8 cellular contexts compared by ENCODE assay signal in genomic region chr6:139539852-139540251, GRCh38.
DNase-seq lines count a peak whose midpoint lies in the region; ATAC-seq and TF ChIP-seq lines count a peak whose summit lies in the region.

No MANE protein-coding gene starts in this region.

- ATAC-seq in GM18498 (IDR thresholded peaks at IDR 0.05; ENCODE audit: unreplicated experiment), result peak; percentile 11
- ATAC-seq in IMR-90 (ENCODE audit: low read depth), result peak; percentile 97
- no peak for ATAC-seq in GM19467 (IDR thresholded peaks at IDR 0.05; ENCODE audit: unreplicated experiment)

- H3K9me1 ChIP-seq in IMR-90 (ENCODE audit: insufficient read depth, low read length), result peaks cover 21% of the 10 kb centered on the region

- H3K79me1 ChIP-seq in IMR-90 (ENCODE audit: low read depth in 1 of 2, low read length in 2 of 2) (peaks cover 0 to 3% of the 10 kb centered on the region in 2 experiments; a peak in 1 of 4 replicates), neuronal stem cell (ENCODE audit: low read depth, low read length) (no peaks in the 10 kb centered on the region)

- peak overlapping the region; percentile 64 for H3K56ac ChIP-seq in IMR-90 (ENCODE audit: extremely low read depth, insufficient read depth, low read length)

- H3K36me3 ChIP-seq in IMR-90 (ENCODE audit: control insufficient read depth, insufficient read depth, low read length) (no peaks in the 10 kb centered on the region), ectodermal cell (ENCODE audit: control insufficient read depth, insufficient read depth, low read length) (no peaks in the 10 kb centered on the region), neuronal stem cell (replicated peaks in 1 of 2; ENCODE audit: control insufficient read depth in 2 of 2, insufficient read depth in 2 of 2, low read length in 2 of 2) (no peaks in the 10 kb centered on the region)

- H3K4me1 ChIP-seq in IMR-90 (ENCODE audit: control insufficient read depth, insufficient read depth, low read length), result peaks cover 8% of the 10 kb centered on the region
- H3K4me1 ChIP-seq in ectodermal cell (ENCODE audit: control insufficient read depth, insufficient read depth, low read length), result no peaks in the 10 kb centered on the region
- peaks cover 0 to 3% of the 10 kb centered on the region in 2 donors for H3K4me1 ChIP-seq in neuronal stem cell (ENCODE audit: control insufficient read depth in 2 of 2, insufficient read depth in 1 of 2, low read depth in 1 of 2, low read length in 2 of 2)

- H4K8ac ChIP-seq in IMR-90 (ENCODE audit: low read depth in 2 of 2, low read length in 2 of 2), result peak overlapping the region; percentile 19 to 84; a peak in 3 of 4 replicates
- H4K8ac ChIP-seq in neuronal stem cell (ENCODE audit: low read depth, low read length), result no peak overlapping the region

- CTCF ChIA-PET in IMR-90 (lab: Yijun Ruan, JAX), result interaction anchor here (0.5 to 1.1 kb wide), 3 partner anchors 14 to 52 kb away, joined by 3 read pairs; no protein-coding TSS in a partner anchor

- H3K9ac ChIP-seq in IMR-90 (ENCODE audit: low read depth, low read length), result no peak overlapping the region
- H3K9ac ChIP-seq in neuronal stem cell (ENCODE audit: low read depth, low read length, poor library complexity), result no peak overlapping the region

- peak; percentile 7; the same call in 1 of the 2 replicates for TF ChIP-seq RAD21 in IMR-90 (IDR thresholded peaks at IDR 0.05; ENCODE audit: low read length)

- H4K5ac ChIP-seq in IMR-90 (ENCODE audit: low read depth, low read length), result peak overlapping the region; percentile 61; the same call in 1 of the 2 replicates

- H3K18ac ChIP-seq in IMR-90 (ENCODE audit: low read depth, low read length) (peak overlapping the region; percentile 66; the same call in 1 of the 2 replicates), neuronal stem cell (ENCODE audit: low read length) (no peak overlapping the region)

- peak overlapping the region; percentile 80 for H2BK20ac ChIP-seq in IMR-90 (ENCODE audit: low read depth, low read length)

- H2BK12ac ChIP-seq in neuronal stem cell (ENCODE audit: low read length), result no peak overlapping the region

- H2AFZ ChIP-seq in IMR-90 (replicated peaks; ENCODE audit: low read length, poor library complexity) (peak overlapping the region; percentile 84), neuronal stem cell (ENCODE audit: low read length) (peak overlapping the region; percentile 13)

- H3K27me3 ChIP-seq in IMR-90 (ENCODE audit: control insufficient read depth, insufficient read depth, low read length) (no peaks in the 10 kb centered on the region), ectodermal cell (ENCODE audit: control insufficient read depth, insufficient read depth, low read length, poor library complexity, severe bottlenecking) (no peaks in the 10 kb centered on the region), neuronal stem cell (ENCODE audit: control insufficient read depth in 3 of 3, insufficient read depth in 3 of 3, low read depth in 1 of 3, low read length in 3 of 3) (no peaks in the 10 kb centered on the region)

- peak overlapping the region; percentile 83; the same call in 1 of the 2 replicates for H3K4ac ChIP-seq in IMR-90 (ENCODE audit: low read depth, low read length)
- no peak overlapping the region for H3K4ac ChIP-seq in neuronal stem cell (ENCODE audit: low read length)

- H3K4me3 ChIP-seq in IMR-90 (ENCODE audit: insufficient read depth, low read depth, low read length) (no peak overlapping the region), ectodermal cell (ENCODE audit: insufficient read depth, low read depth, low read length) (no peak overlapping the region), neuronal stem cell (ENCODE audit: low read length in 2 of 2) (no peak overlapping the region)

- H2AK9ac ChIP-seq in IMR-90 (replicated peaks; ENCODE audit: low read depth, low read length, poor library complexity), result no peak overlapping the region

- 0 out of 2 replicates have a peak overlapping the region, but pooled peaks have one; percentile 86 for H2AK5ac ChIP-seq in IMR-90 (ENCODE audit: low read depth, low read length)
- no peak overlapping the region for H2AK5ac ChIP-seq in neuronal stem cell (ENCODE audit: low read depth, low read length)

- no peaks in the 10 kb centered on the region for H4K20me1 ChIP-seq in IMR-90 (ENCODE audit: insufficient read depth, low read length)

- peak overlapping the region; percentile 83 for H4K91ac ChIP-seq in IMR-90 (ENCODE audit: insufficient read depth, low read depth, low read length)
- no peak overlapping the region for H4K91ac ChIP-seq in neuronal stem cell (ENCODE audit: low read depth, low read length, poor library complexity)

- 7% methylated on average over 7 of the region's 12 CpGs; no CpG with 5 or more reads in 1 of the 2 experiments for WGBS in IMR-90 (ENCODE audit: extremely low coverage in 2 of 2, insufficient read length in 1 of 2), 2 experiments
- 87 to 89% methylated on average over 12 of the region's 12 CpGs for WGBS in ectodermal cell, 2 experiments
- no CpG with 5 or more reads among the region's 12 CpGs for whole genome bisulfite sequencing in neuronal stem cell (ENCODE audit: extremely low coverage in 2 of 2, insufficient read length in 2 of 2, insufficient replicate concordance in 1 of 2), 2 donors

- peak overlapping the region; percentile 76 for H3K23ac ChIP-seq in IMR-90 (ENCODE audit: low read depth, low read length)
- H3K23ac ChIP-seq in neuronal stem cell (ENCODE audit: low read depth, low read length, poor library complexity), result no peak overlapping the region

- TF ChIP-seq POLR2A in IMR-90 (IDR thresholded peaks at IDR 0.05; ENCODE audit: low read depth, low read length), result no peak

- peak overlapping the region; percentile 68; the same call in 1 of the 2 replicates for H3K4me2 ChIP-seq in IMR-90 (ENCODE audit: low read depth, low read length)
- no peak overlapping the region for H3K4me2 ChIP-seq in neuronal stem cell (ENCODE audit: insufficient read depth, low read length, poor library complexity, severe bottlenecking)

- H2BK15ac ChIP-seq in IMR-90 (ENCODE audit: low read depth, low read length), result peak overlapping the region; percentile 84; the same call in 2 of the 3 replicates
- H2BK15ac ChIP-seq in neuronal stem cell (ENCODE audit: low read length), result no peak overlapping the region

- peak overlapping the region; percentile 86 for H3K27ac ChIP-seq in IMR-90 (ENCODE audit: insufficient read depth, low read length)
- H3K27ac ChIP-seq in ectodermal cell (ENCODE audit: insufficient read depth, low read depth, low read length, poor library complexity, severe bottlenecking), result peak overlapping the region; percentile 20
- H3K27ac ChIP-seq in neuronal stem cell (replicated peaks; ENCODE audit: low read length), result no peak overlapping the region

- H2BK5ac ChIP-seq in IMR-90 (ENCODE audit: low read depth, low read length, poor library complexity, severe bottlenecking) (peak overlapping the region; percentile 96), neuronal stem cell (ENCODE audit: low read length) (no peak overlapping the region)

- no TSS peak for BruUV-seq in IMR-90 (replicated peaks; lab: Mats Ljungman, UMichigan)

- in situ Hi-C loops in IMR-90 (cut with MboI; ENCODE audit: low sequenced_read_pairs), result no loop called here

- POLR2A ChIA-PET in IMR-90 (lab: Charles Lee; ENCODE audit: unreplicated experiment), result interaction anchor here (1.3 kb wide), 1 partner anchor 166 kb away, joined by 9 read pairs; the partner anchor contains the start of gene CITED2

- TF ChIP-seq CTCF in IMR-90 (conservative IDR thresholded peaks at IDR 0.05; ENCODE audit: low read depth, low read length), result no peak

- intact Hi-C loops in IMR-90 (cut with micrococcal nuclease), result loop anchor here (10.0 kb wide), 1 partner anchor 515 kb away; no protein-coding TSS in a partner anchor
- intact Hi-C loops in posterior cingulate gyrus (cut with DNase I), result no loop called here

- H3K9me3 ChIP-seq in IMR-90 (ENCODE audit: control insufficient read depth, insufficient read depth, low read length) (no peaks in the 10 kb centered on the region), ectodermal cell (ENCODE audit: control insufficient read depth, low read length) (no peaks in the 10 kb centered on the region), neuronal stem cell (replicated peaks in 1 of 2; ENCODE audit: control insufficient read depth in 2 of 2, insufficient read depth in 1 of 2, low read depth in 1 of 2, low read length in 2 of 2) (no peaks in the 10 kb centered on the region)

- dilution Hi-C loops in IMR-90 (cut with HindIII; ENCODE audit: low sequenced_read_pairs, unreplicated experiment), result no loop called here

- H3K14ac ChIP-seq in IMR-90 (replicated peaks; ENCODE audit: low read depth, low read length) (peak overlapping the region; percentile 84), neuronal stem cell (ENCODE audit: low read length) (no peak overlapping the region)

- H2BK120ac ChIP-seq in IMR-90 (ENCODE audit: low read depth, low read length) (peak overlapping the region; percentile 87), neuronal stem cell (ENCODE audit: low read depth, low read length) (no peak overlapping the region)

- DNase-seq in IMR-90, result peak; percentile 98
- DNase-seq in neuronal stem cell (ENCODE audit: low spot score), result no peak
- no peak for DNase-seq in NCI-H1092 treated with DMSO at 0.1 percent for 48 hours (lab: John Stamatoyannopoulos, UW)
- DNase-seq in posterior cingulate gyrus, result no peak
- DNase-seq in DMS 273 (lab: John Stamatoyannopoulos, UW; ENCODE audit: unreplicated experiment), result no peak

TF ChIP-seq in IMR-90, 13 proteins besides CTCF, POLR2A, EP300 and RAD21 (continues in another document):
- no peak; the same call in 1 of the 2 replicates for TF ChIP-seq MAFK (IDR thresholded peaks at IDR 0.05; ENCODE audit: low read depth, low read length)
- no peak for TF ChIP-seq RCOR1 (IDR thresholded peaks at IDR 0.05; ENCODE audit: insufficient replicate concordance, low read length)
- no peak for TF ChIP-seq USF2 (IDR thresholded peaks at IDR 0.05; ENCODE audit: low read depth, low read length)
- 0 out of 2 replicates have a peak, but pooled peaks have one; percentile 5 for TF ChIP-seq BHLHE40 (IDR thresholded peaks at IDR 0.05; ENCODE audit: low read depth, low read length)
- no peak for TF ChIP-seq MAZ (IDR thresholded peaks at IDR 0.05; ENCODE audit: borderline replicate concordance, low read depth, low read length)
